In genomic region chr7:95632609-95633008, GRCh38 we compare ENCODE assay signal across 23 cellular contexts. TPM values are rescaled to one million over a fixed set of nuclear protein-coding genes. Genes with fewer than 3 reads are reported as not detected.
DNase-seq lines count a peak whose midpoint lies in the region; ATAC-seq and TF ChIP-seq lines count a peak whose summit lies in the region.
"Had no signal": no experiment of that assay in that cellular context is flagged by ENCODE, and none has a peak within 500 bp of the region (broad histone marks: within the 10 kb centered on the region; RNA-seq: fewer than 3 reads in every experiment).

No MANE protein-coding gene starts in this region.

- no peak overlapping the region for H3K4me3 Mint-ChIP-seq in activated CD8-positive, alpha-beta memory T cell treated with anti-CD3 and anti-CD28 coated beads, Interleukin-2, amount 10 ng/mL, durations not matched to agents 7 days and 5 days
- H3K4me3 Mint-ChIP-seq: activated CD4-positive, alpha-beta memory T cell treated with anti-CD3 and anti-CD28 coated beads for 36 hours; activated T-cell treated with anti-CD3 and anti-CD28 coated beads, Interleukin-2, amount 50 U/mL, for 24 hours; brain; immature natural killer cell had no signal

- H3K27ac Mint-ChIP-seq in activated CD8-positive, alpha-beta memory T cell treated with anti-CD3 and anti-CD28 coated beads, Interleukin-2, amount 10 ng/mL, durations not matched to agents 7 days and 5 days: no peak overlapping the region
- H3K27ac Mint-ChIP-seq: activated CD4-positive, alpha-beta memory T cell treated with anti-CD3 and anti-CD28 coated beads for 36 hours; activated T-cell treated with anti-CD3 and anti-CD28 coated beads, Interleukin-2, amount 50 U/mL, for 24 hours; brain; immature natural killer cell had no signal

- H3K27me3 ChIP-seq in GM23248 (replicated peaks; ENCODE audit: insufficient read depth) (no peaks in the 10 kb centered on the region), ascending aorta (no peaks in the 10 kb centered on the region), gastrocnemius medialis (no peaks in the 10 kb centered on the region)
- H3K27me3 ChIP-seq: heart right ventricle, upper lobe of left lung had no signal

- H3K4me2 ChIP-seq in GM23248 (ENCODE audit: unreplicated experiment): no peak overlapping the region

- ATAC-seq in gastrocnemius medialis (no peak), GM21390 (IDR thresholded peaks at IDR 0.05; ENCODE audit: unreplicated experiment) (no peak)
- no peak for ATAC-seq in activated CD8-positive, alpha-beta memory T cell treated with anti-CD3 and anti-CD28 coated beads, Interleukin-2, amount 10 ng/mL, durations not matched to agents 7 days and 5 days
- ATAC-seq: lower lobe of right lung had no signal

- intact Hi-C loops in ascending aorta (cut with DNase I) (no loop called here), gastrocnemius medialis (cut with DNase I; ENCODE audit: low total_unique reads) (no loop called here)

- no peak for TF ChIP-seq CTCF in ascending aorta (IDR thresholded peaks at IDR 0.05)
- no peak for TF ChIP-seq CTCF in fibroblast of pulmonary artery (IDR thresholded peaks at IDR 0.05; ENCODE audit: low read length, missing control alignments)
- TF ChIP-seq CTCF in gastrocnemius medialis (IDR thresholded peaks at IDR 0.05 in 4 of 5, conservative IDR thresholded peaks at IDR 0.05 in 1 of 5): no peak

- CTCF ChIA-PET in activated CD8-positive, alpha-beta memory T cell treated with anti-CD3 and anti-CD28 coated beads, Interleukin-2, amount 10 ng/mL, durations not matched to agents 7 days and 5 days (lab: Charles Lee): no interaction called here

- no peaks in the 10 kb centered on the region for H3K36me3 Mint-ChIP-seq in activated CD8-positive, alpha-beta memory T cell treated with anti-CD3 and anti-CD28 coated beads, Interleukin-2, amount 10 ng/mL, durations not matched to agents 7 days and 5 days
- H3K36me3 Mint-ChIP-seq: activated CD4-positive, alpha-beta memory T cell treated with anti-CD3 and anti-CD28 coated beads for 36 hours; brain; immature natural killer cell had no signal

- in situ Hi-C loops in GM23248 (cut with MboI) (no loop called here), gastrocnemius medialis (cut with MboI; ENCODE audit: low sequenced_read_pairs in 4 of 4) (no loop called here)

- H3F3A ChIP-seq in GM23248 (ENCODE audit: insufficient read depth): peaks cover 29% of the 10 kb centered on the region

- no peaks in the 10 kb centered on the region for H3K9me2 ChIP-seq in GM23248 (ENCODE audit: insufficient read depth)

- H3K4me1 ChIP-seq in GM23248 (ENCODE audit: insufficient read depth) (peaks cover 24% of the 10 kb centered on the region), ascending aorta (no peaks in the 10 kb centered on the region), gastrocnemius medialis (peaks cover 18 to 23% of the 10 kb centered on the region in 2 donors)

- H3K4me3 ChIP-seq in GM23248 (no peak overlapping the region), ascending aorta (no peak overlapping the region), fibroblast of pulmonary artery (replicated peaks; ENCODE audit: low read depth, low read length) (no peak overlapping the region), gastrocnemius medialis (no peak overlapping the region)
- H3K4me3 ChIP-seq: heart right ventricle, lower lobe of right lung, upper lobe of left lung had no signal

- no peaks in the 10 kb centered on the region for H3K4me1 Mint-ChIP-seq in activated CD8-positive, alpha-beta memory T cell treated with anti-CD3 and anti-CD28 coated beads, Interleukin-2, amount 10 ng/mL, durations not matched to agents 7 days and 5 days

- H3K9ac ChIP-seq in GM23248: no peak overlapping the region

- H3K27me3 Mint-ChIP-seq in activated CD8-positive, alpha-beta memory T cell treated with anti-CD3 and anti-CD28 coated beads, Interleukin-2, amount 10 ng/mL, durations not matched to agents 7 days and 5 days: no peaks in the 10 kb centered on the region
- H3K27me3 Mint-ChIP-seq: activated CD4-positive, alpha-beta memory T cell treated with anti-CD3 and anti-CD28 coated beads for 36 hours; activated T-cell treated with anti-CD3 and anti-CD28 coated beads, Interleukin-2, amount 50 U/mL, for 24 hours; brain had no signal

- H2AFZ ChIP-seq in GM23248: no peak overlapping the region

- H3K9me3 ChIP-seq in GM23248 (ENCODE audit: low read depth) (no peaks in the 10 kb centered on the region), ascending aorta (peaks cover 0 to 3% of the 10 kb centered on the region in 2 donors), gastrocnemius medialis (no peaks in the 10 kb centered on the region)
- H3K9me3 ChIP-seq: lower lobe of right lung, upper lobe of left lung had no signal

- DNase-seq in GM23248 (peak; percentile 81), ascending aorta (ENCODE audit: low spot score in 2 of 2) (peak in 1 of 2 donors; percentile 76), fibroblast of pulmonary artery (ENCODE audit: low read depth) (peak; percentile 27), gastrocnemius medialis (peak in 1 of 2 donors; percentile 24), NCI-H345 treated with DMSO at 0.1 percent for 48 hours (lab: John Stamatoyannopoulos, UW; ENCODE audit: unreplicated experiment) (no peak)
- no peak for DNase-seq in effector CD8-positive, alpha-beta T cell (lab: John Stamatoyannopoulos, UW)
- no peak for DNase-seq in activated CD8-positive, alpha-beta memory T cell treated with anti-CD3 and anti-CD28 coated beads, Interleukin-2, amount 10 ng/mL, durations not matched to agents 7 days and 5 days
- DNase-seq: activated CD4-positive, alpha-beta memory T cell treated with anti-CD3 and anti-CD28 coated beads for 36 hours; activated naive CD4-positive, alpha-beta T cell treated with Interleukin-2 at 50 U/mL for 16 hours; activated T-cell treated with anti-CD3 and anti-CD28 coated beads, Interleukin-2, amount 50 U/mL, for 24 hours; AML-193; GOT3; heart right ventricle; immature natural killer cell; Kasumi-1; lower lobe of right lung; occipital lobe; stimulated activated naive CD4-positive, alpha-beta T cell; upper lobe of left lung had no signal

- no peaks in the 10 kb centered on the region for H4K20me1 ChIP-seq in GM23248 (ENCODE audit: insufficient read depth)

- TF ChIP-seq POLR2A in gastrocnemius medialis (IDR thresholded peaks at IDR 0.05): no peak

- no peaks in the 10 kb centered on the region for H3K36me3 ChIP-seq in GM23248 (ENCODE audit: low read depth)
- no peaks in the 10 kb centered on the region for H3K36me3 ChIP-seq in ascending aorta
- no peaks in the 10 kb centered on the region for H3K36me3 ChIP-seq in gastrocnemius medialis
- H3K36me3 ChIP-seq: heart right ventricle, lower lobe of right lung, upper lobe of left lung had no signal

- H3K27ac ChIP-seq in GM23248 (no peak overlapping the region), ascending aorta (peak overlapping the region; percentile 41 to 55), gastrocnemius medialis (peak overlapping the region in 3 of 4 donors; percentile 2 to 16 (median 9))
- H3K27ac ChIP-seq: lower lobe of right lung had no signal

- H3K79me2 ChIP-seq in GM23248 (ENCODE audit: insufficient read depth): no peaks in the 10 kb centered on the region

- 0% methylated on average over 1 of the region's 1 CpG for WGBS in GM23248 (ENCODE audit: low coverage in 1 of 2, low lambda C conversion rate in 2 of 2, missing lambda C conversion rate in 2 of 2), 2 experiments

- no peaks in the 10 kb centered on the region for H3K9me3 Mint-ChIP-seq in activated CD8-positive, alpha-beta memory T cell treated with anti-CD3 and anti-CD28 coated beads, Interleukin-2, amount 10 ng/mL, durations not matched to agents 7 days and 5 days (ENCODE audit: low read depth)
- H3K9me3 Mint-ChIP-seq: activated CD4-positive, alpha-beta memory T cell treated with anti-CD3 and anti-CD28 coated beads for 36 hours; activated T-cell treated with anti-CD3 and anti-CD28 coated beads, Interleukin-2, amount 50 U/mL, for 24 hours; brain; immature natural killer cell had no signal

RNA-seq across cellular contexts. Expression of gene PDK4, which starts 36.3 kb away (rescaled TPM):
- total RNA-seq in GM23248 (2014; rRNA removed; shearing (Covaris generic)): 1.0 and 1.5 TPM in 2 replicates
- 1.2 and 1.4 TPM in 2 replicates for polyA plus RNA-seq in GM23248 (2016; fragmentation: Nextera tagmentation; extraction: Ambion mirVana)
- total RNA-seq in ascending aorta: 227 TPM
- total RNA-seq in gastrocnemius medialis: 1,000 to 10,000 TPM; 2,371 to 5,827 (median 4,654) TPM
- total RNA-seq in activated CD8-positive, alpha-beta memory T cell treated with anti-CD3 and anti-CD28 coated beads, Interleukin-2, amount 10 ng/mL, durations not matched to agents 7 days and 5 days: not detected
- total RNA-seq: activated CD4-positive, alpha-beta memory T cell treated with anti-CD3 and anti-CD28 coated beads for 36 hours; OCI-LY7; T-helper 1 cell treated with Interleukin-12 subunit alpha and Interleukin-12 subunit beta and Interleukin-4 antibody, amounts not matched to agents 30 ng/mL and 1 ng/mL, for 36 hours had no signal

Comparison
In these comparisons a context has a peak if more than half of its experiments do, and no peak if none do; other contexts are left out.
1. DNase-seq: peak in GM23248 (single experiment) and fibroblast of pulmonary artery (single experiment); none in effector CD8-positive, alpha-beta T cell (single experiment), activated CD8-positive, alpha-beta memory T cell treated with anti-CD3 and anti-CD28 coated beads, Interleukin-2, amount 10 ng/mL, durations not matched to agents 7 days and 5 days (single experiment) and NCI-H345 treated with DMSO at 0.1 percent for 48 hours (single experiment).
2. RNA of gene PDK4, which starts 36.3 kb away (total RNA-seq): 2,371 to 5,827 TPM in gastrocnemius medialis and 227 TPM in ascending aorta (single experiment); 1.0 to 1.5 TPM in GM23248 and not detected in activated CD8-positive, alpha-beta memory T cell treated with anti-CD3 and anti-CD28 coated beads, Interleukin-2, amount 10 ng/mL, durations not matched to agents 7 days and 5 days; every median in the first group is over 10 times any median in the second.